13 cellular contexts compared by ENCODE assay signal in genomic region chr5:57839447-57839846, GRCh38.
"Had no signal": no experiment of that assay in that cellular context is flagged by ENCODE, and none has a peak within 500 bp of the region (broad histone marks: within the 10 kb centered on the region; RNA-seq: fewer than 3 reads in every experiment).

No MANE protein-coding gene starts in this region.

- H3K27me3 ChIP-seq: tibial artery had no signal

- DNase-seq: activated B cell treated with CpG ODN at 0.5 μM for 24 hours; activated CD4-positive, alpha-beta T cell treated with anti-CD3 and anti-CD28 coated beads, Interleukin-2, amount 10 ng/mL, durations not matched to agents 24 days and 14 days; activated naive CD4-positive, alpha-beta T cell treated with anti-CD3 and anti-CD28 coated beads for 36 hours; central memory CD4-positive, alpha-beta T cell; effector memory CD8-positive, alpha-beta T cell; erythroblast; glutamatergic neuron; lower lobe of right lung; mucosa of descending colon; natural killer cell; occipital lobe; tibial artery had no signal

- ATAC-seq: effector memory CD8-positive, alpha-beta T cell; lower lobe of right lung; mucosa of descending colon; natural killer cell; stimulated activated memory B cell treated with anti-CD40 and anti-IgM and Interleukin-4, amounts not matched to agents 10 μg/mL and 1 μg/mL and 100 μg/mL, for 72 hours had no signal

- H3K27ac ChIP-seq: lower lobe of right lung, tibial artery had no signal

- H3K4me3 ChIP-seq: lower lobe of right lung, mucosa of descending colon, tibial artery had no signal

- H3K9me3 ChIP-seq: lower lobe of right lung, mucosa of descending colon had no signal

- H3K36me3 ChIP-seq: lower lobe of right lung, tibial artery had no signal
